1 cellular context compared by ENCODE assay signal in the genomic region with DNA sequence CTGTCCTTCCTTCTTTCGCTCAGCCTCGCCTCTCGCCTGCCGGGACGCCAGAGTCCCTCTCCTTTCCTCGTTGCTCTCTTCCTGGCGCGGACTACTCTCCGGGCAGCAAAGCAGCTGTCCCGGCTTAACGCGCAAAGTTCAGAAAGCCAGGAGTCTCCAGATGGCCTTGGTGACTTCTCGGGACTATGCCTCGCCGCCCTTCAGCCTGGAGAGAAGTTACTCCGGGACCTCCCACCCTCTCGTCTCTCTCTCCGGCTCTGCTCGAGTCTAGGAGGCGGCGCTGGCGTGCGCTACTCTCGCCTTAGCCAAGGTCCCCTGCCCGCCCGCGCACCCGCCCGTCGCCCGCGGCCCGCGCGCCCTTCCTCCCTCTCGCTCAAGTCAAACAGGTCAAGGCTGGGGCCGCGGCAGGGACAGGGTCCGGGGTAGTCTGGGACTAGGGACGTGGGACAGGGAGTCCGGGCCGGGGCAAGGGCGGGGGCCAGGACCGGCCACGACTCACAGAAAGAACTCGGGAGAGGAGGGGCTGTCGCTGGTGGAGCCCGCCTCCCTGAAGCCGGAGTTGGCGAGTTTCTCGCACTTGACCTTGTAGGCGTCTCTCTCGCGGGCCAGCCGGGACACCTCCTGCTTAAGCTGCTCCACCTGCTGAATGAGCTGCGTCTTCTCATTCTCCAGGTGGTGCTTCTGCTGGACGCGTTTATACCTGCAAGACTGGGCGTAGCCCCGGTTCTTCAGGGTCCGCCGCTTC.
TF ChIP-seq lines count a peak whose summit lies in the region.

No MANE protein-coding gene starts in this region.

TF ChIP-seq in IMR-90, 13 proteins besides CTCF, POLR2A, EP300 and RAD21:
- no peak for TF ChIP-seq MAZ (IDR thresholded peaks at IDR 0.05; ENCODE audit: borderline replicate concordance, low read depth, low read length)
- TF ChIP-seq RCOR1 (IDR thresholded peaks at IDR 0.05; ENCODE audit: insufficient replicate concordance, low read length), result no peak
- no peak for TF ChIP-seq BHLHE40 (IDR thresholded peaks at IDR 0.05; ENCODE audit: low read depth, low read length)
- TF ChIP-seq, protein P1, sequence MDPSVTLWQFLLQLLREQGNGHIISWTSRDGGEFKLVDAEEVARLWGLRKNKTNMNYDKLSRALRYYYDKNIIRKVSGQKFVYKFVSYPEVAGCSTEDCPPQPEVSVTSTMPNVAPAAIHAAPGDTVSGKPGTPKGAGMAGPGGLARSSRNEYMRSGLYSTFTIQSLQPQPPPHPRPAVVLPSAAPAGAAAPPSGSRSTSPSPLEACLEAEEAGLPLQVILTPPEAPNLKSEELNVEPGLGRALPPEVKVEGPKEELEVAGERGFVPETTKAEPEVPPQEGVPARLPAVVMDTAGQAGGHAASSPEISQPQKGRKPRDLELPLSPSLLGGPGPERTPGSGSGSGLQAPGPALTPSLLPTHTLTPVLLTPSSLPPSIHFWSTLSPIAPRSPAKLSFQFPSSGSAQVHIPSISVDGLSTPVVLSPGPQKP (IDR thresholded peaks at IDR 0.05; ENCODE audit: borderline replicate concordance, low read depth, low read length), result no peak
- TF ChIP-seq, protein P2, sequence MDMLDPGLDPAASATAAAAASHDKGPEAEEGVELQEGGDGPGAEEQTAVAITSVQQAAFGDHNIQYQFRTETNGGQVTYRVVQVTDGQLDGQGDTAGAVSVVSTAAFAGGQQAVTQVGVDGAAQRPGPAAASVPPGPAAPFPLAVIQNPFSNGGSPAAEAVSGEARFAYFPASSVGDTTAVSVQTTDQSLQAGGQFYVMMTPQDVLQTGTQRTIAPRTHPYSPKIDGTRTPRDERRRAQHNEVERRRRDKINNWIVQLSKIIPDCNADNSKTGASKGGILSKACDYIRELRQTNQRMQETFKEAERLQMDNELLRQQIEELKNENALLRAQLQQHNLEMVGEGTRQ (IDR thresholded peaks at IDR 0.05; ENCODE audit: low read depth, low read length), result no peak
- TF ChIP-seq SMC3 (IDR thresholded peaks at IDR 0.05; ENCODE audit: low read depth, low read length), result no peak
- TF ChIP-seq FOS (IDR thresholded peaks at IDR 0.05; ENCODE audit: low read depth, low read length), result no peak
- TF ChIP-seq NFE2L2 (IDR thresholded peaks at IDR 0.05; ENCODE audit: low read depth, low read length), result no peak
- TF ChIP-seq CHD1 (IDR thresholded peaks at IDR 0.05; ENCODE audit: low read depth, low read length), result no peak
- TF ChIP-seq MXI1 (IDR thresholded peaks at IDR 0.05; ENCODE audit: borderline replicate concordance, low read depth, low read length), result no peak
- no peak for TF ChIP-seq MAFK (IDR thresholded peaks at IDR 0.05; ENCODE audit: low read depth, low read length)
- TF ChIP-seq CEBPB (IDR thresholded peaks at IDR 0.05; ENCODE audit: low read depth, low read length), result no peak
- no peak for TF ChIP-seq RFX5 (IDR thresholded peaks at IDR 0.05; ENCODE audit: low read depth, low read length)
